In the genomic region with DNA sequence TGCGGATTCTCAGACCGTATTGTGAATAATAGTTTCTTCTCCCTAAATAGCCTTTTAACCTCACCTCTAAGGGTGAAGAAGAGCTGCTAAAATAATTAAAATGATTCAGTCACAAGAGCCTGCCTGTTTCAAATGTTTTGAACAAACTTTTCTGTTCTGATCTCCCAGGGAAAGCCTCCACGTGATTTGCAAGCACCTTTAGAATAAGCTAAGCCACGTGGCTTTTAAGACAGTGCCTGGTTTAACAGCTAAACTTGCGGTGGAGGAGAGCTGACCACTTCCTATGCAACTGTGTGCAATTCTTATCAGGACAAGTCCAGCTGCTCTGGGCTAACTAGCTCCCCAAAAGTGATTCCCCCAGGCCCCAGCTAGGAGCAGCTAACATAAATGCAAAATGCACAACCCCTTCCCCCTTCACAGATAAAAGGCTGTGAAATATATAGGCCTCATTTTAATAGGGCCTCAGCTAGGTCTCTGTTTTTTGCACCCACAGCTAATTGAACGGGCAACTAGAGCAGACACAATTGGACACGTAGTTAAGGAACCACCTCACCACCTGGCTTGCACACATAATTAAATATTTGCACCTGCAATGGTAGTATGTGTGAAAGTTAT, we compare ENCODE assay signal across 1 cellular context.
TF ChIP-seq lines count a peak whose summit lies in the region.

No MANE protein-coding gene starts in this region.

TF ChIP-seq in K562, 482 proteins besides CTCF, POLR2A, EP300 and RAD21 (continued from another document and continues in another):
- peak; percentile 61; the same call in 1 of the 2 replicates for TF ChIP-seq TSHZ1 (CRISPR knock-in tag; IDR thresholded peaks at IDR 0.05)
- peak; percentile 26; the same call in 1 of the 2 replicates for TF ChIP-seq EGR1 (conservative IDR thresholded peaks at IDR 0.05)
- peak; percentile 88 for TF ChIP-seq POLR2AphosphoS5 (IDR thresholded peaks at IDR 0.05; ENCODE audit: control insufficient read depth, insufficient read depth, low read depth, low read length)
- no peak for TF ChIP-seq ID3 (CRISPR knock-in tag; IDR thresholded peaks at IDR 0.05)
- TF ChIP-seq ID3 (tag; IDR thresholded peaks at IDR 0.05): peak; percentile 88
- peak; percentile 97 for TF ChIP-seq TCF3 (CRISPR knock-in tag; IDR thresholded peaks at IDR 0.05)
- no peak for TF ChIP-seq PYGO2 (tag; IDR thresholded peaks at IDR 0.05)
- no peak for TF ChIP-seq FOXK1 (CRISPR knock-in tag; IDR thresholded peaks at IDR 0.05; ENCODE audit: borderline replicate concordance)
- no peak for TF ChIP-seq RREB1 (CRISPR knock-in tag; IDR thresholded peaks at IDR 0.05)
- TF ChIP-seq BRD4 (IDR thresholded peaks at IDR 0.05): 0 out of 2 replicates have a peak, but pooled peaks have one; percentile 27
- TF ChIP-seq ARID3B (CRISPR knock-in tag; IDR thresholded peaks at IDR 0.05; ENCODE audit: borderline replicate concordance): no peak
- TF ChIP-seq SMAD4 (CRISPR knock-in tag; conservative IDR thresholded peaks at IDR 0.05): peak; percentile 90
- TF ChIP-seq ZNF134 (CRISPR knock-in tag; conservative IDR thresholded peaks at IDR 0.05): peak; percentile 14; the same call in 1 of the 2 replicates
- TF ChIP-seq HDAC1 (IDR thresholded peaks at IDR 0.05): peak in 1 of 2 experiments; percentile 73; a peak in 2 of 4 replicates
- TF ChIP-seq CHCHD3 (CRISPR knock-in tag; IDR thresholded peaks at IDR 0.05): no peak
- peak; percentile 85; the same call in 1 of the 2 replicates for TF ChIP-seq RUNX1 (IDR thresholded peaks at IDR 0.05; ENCODE audit: low read depth)
- TF ChIP-seq ZKSCAN8 (CRISPR knock-in tag; IDR thresholded peaks at IDR 0.05): peak; percentile 71; the same call in 1 of the 2 replicates
- peak; percentile 40; the same call in 1 of the 2 replicates for TF ChIP-seq GATAD2B (IDR thresholded peaks at IDR 0.05; ENCODE audit: borderline replicate concordance)
- peak; percentile 79; the same call in 1 of the 2 replicates for TF ChIP-seq ZKSCAN1 (IDR thresholded peaks at IDR 0.05; ENCODE audit: low read depth, low read length)
- TF ChIP-seq IFI16 (CRISPR knock-in tag; IDR thresholded peaks at IDR 0.05): no peak
- TF ChIP-seq GABPB1 (CRISPR knock-in tag; IDR thresholded peaks at IDR 0.05): peak; percentile 72
- TF ChIP-seq GABPA (tag; conservative IDR thresholded peaks at IDR 0.05; ENCODE audit: low read depth): peak; percentile 74
- peak; percentile 97 for TF ChIP-seq ZNF589 (CRISPR knock-in tag; IDR thresholded peaks at IDR 0.05; ENCODE audit: low read depth)
- TF ChIP-seq, protein P1, sequence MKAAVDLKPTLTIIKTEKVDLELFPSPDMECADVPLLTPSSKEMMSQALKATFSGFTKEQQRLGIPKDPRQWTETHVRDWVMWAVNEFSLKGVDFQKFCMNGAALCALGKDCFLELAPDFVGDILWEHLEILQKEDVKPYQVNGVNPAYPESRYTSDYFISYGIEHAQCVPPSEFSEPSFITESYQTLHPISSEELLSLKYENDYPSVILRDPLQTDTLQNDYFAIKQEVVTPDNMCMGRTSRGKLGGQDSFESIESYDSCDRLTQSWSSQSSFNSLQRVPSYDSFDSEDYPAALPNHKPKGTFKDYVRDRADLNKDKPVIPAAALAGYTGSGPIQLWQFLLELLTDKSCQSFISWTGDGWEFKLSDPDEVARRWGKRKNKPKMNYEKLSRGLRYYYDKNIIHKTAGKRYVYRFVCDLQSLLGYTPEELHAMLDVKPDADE (conservative IDR thresholded peaks at IDR 0.05; ENCODE audit: control insufficient read depth, low read depth, low read length): peak; percentile 94
- TF ChIP-seq, protein P2, sequence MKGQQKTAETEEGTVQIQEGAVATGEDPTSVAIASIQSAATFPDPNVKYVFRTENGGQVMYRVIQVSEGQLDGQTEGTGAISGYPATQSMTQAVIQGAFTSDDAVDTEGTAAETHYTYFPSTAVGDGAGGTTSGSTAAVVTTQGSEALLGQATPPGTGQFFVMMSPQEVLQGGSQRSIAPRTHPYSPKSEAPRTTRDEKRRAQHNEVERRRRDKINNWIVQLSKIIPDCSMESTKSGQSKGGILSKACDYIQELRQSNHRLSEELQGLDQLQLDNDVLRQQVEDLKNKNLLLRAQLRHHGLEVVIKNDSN (CRISPR knock-in tag; IDR thresholded peaks at IDR 0.05): peak; percentile 96
- peak; percentile 91 for TF ChIP-seq CBFA2T2 (conservative IDR thresholded peaks at IDR 0.05)
- peak; percentile 82; the same call in 1 of the 2 replicates for TF ChIP-seq TARDBP (IDR thresholded peaks at IDR 0.05)
- peak; percentile 91 for TF ChIP-seq ZNF644 (tag; IDR thresholded peaks at IDR 0.05; ENCODE audit: low read depth)
- peak in 1 of 2 experiments; percentile 43; a peak in 2 of 4 replicates for TF ChIP-seq FOXK2 (conservative IDR thresholded peaks at IDR 0.05 in 1 of 2, IDR thresholded peaks at IDR 0.05 in 1 of 2; ENCODE audit: low read depth in 2 of 2)
- TF ChIP-seq PHB (CRISPR knock-in tag; IDR thresholded peaks at IDR 0.05): no peak
- no peak for TF ChIP-seq HCFC1 (IDR thresholded peaks at IDR 0.05; ENCODE audit: low read depth, low read length)
- peak; percentile 87 for TF ChIP-seq NCOA1 (IDR thresholded peaks at IDR 0.05; ENCODE audit: low read depth)
- TF ChIP-seq GATA2 (CRISPR knock-in tag; IDR thresholded peaks at IDR 0.05): peak; percentile 79
- TF ChIP-seq YY1 (IDR thresholded peaks at IDR 0.05; ENCODE audit: borderline replicate concordance in 1 of 3, control insufficient read depth in 1 of 3, extremely low read depth in 1 of 3, insufficient read depth in 3 of 3, insufficient read length in 1 of 3, insufficient replicate concordance in 2 of 3, low read depth in 1 of 3, low read length in 2 of 3): peak in 1 of 3 experiments; percentile 43
- TF ChIP-seq TAF9B (IDR thresholded peaks at IDR 0.05; ENCODE audit: partially characterized antibody): peak; percentile 48
- TF ChIP-seq C11orf30 (IDR thresholded peaks at IDR 0.05; ENCODE audit: low read depth): 0 out of 2 replicates have a peak, but pooled peaks have one; percentile 9
- TF ChIP-seq PCBP2 (IDR thresholded peaks at IDR 0.05; ENCODE audit: low read depth, low read length, poor library complexity, severe bottlenecking): no peak
- 0 out of 2 replicates have a peak, but pooled peaks have one; percentile 41 for TF ChIP-seq ZNF311 (CRISPR knock-in tag; IDR thresholded peaks at IDR 0.05)
- TF ChIP-seq, protein P3, sequence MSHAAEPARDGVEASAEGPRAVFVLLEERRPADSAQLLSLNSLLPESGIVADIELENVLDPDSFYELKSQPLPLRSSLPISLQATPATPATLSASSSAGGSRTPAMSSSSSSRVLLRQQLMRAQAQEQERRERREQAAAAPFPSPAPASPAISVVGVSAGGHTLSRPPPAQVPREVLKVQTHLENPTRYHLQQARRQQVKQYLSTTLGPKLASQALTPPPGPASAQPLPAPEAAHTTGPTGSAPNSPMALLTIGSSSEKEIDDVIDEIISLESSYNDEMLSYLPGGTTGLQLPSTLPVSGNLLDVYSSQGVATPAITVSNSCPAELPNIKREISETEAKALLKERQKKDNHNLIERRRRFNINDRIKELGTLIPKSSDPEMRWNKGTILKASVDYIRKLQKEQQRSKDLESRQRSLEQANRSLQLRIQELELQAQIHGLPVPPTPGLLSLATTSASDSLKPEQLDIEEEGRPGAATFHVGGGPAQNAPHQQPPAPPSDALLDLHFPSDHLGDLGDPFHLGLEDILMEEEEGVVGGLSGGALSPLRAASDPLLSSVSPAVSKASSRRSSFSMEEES (CRISPR knock-in tag; IDR thresholded peaks at IDR 0.05): peak; percentile 60
- TF ChIP-seq ZBTB34 (CRISPR knock-in tag; IDR thresholded peaks at IDR 0.05): peak; percentile 59; the same call in 1 of the 2 replicates
